13 cellular contexts compared by ENCODE assay signal in the genomic region with DNA sequence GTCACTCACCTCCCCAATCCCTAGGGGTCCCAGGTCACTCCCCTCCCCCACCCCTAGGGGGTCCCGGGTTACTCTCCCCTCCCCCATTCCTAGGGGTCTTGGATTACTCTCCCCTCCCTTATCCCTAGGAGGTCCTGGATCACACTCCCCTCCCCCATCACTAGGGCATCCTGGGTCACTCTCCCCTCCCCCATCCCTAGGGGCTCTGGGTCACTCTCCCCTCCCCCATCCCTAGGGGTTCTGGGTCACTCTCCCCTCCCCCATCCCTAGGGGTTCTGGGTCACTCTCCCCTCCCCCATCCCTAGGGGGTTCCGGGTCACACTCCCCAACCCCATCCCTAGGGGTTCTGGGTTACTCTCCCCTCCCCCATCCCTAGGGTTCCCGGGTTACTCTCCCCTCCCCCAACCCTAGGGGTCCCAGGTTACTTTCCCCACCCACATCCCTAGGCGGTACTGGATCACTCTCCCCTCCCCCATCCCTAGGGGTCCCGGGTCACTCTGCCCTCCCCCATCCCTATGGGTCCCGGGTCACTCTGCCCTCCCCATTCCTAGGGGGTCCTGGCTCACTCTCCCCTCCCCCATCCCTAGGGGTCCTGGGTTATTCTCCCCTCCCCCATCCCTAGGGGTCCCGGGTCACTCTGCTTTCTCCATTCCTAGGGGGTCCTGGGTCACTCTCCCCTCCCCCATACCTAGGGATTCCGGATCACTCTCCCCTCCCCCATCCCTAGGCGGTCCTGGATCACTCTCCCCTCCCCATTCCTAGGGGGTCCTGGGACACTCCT. TPM values are rescaled to one million over a fixed set of nuclear protein-coding genes. Genes with fewer than 3 reads are reported as not detected.
DNase-seq lines count a peak whose midpoint lies in the region; ATAC-seq, FAIRE-seq and TF ChIP-seq lines count a peak whose summit lies in the region.
"Had no signal": no experiment of that assay in that cellular context is flagged by ENCODE, and none has a peak within 500 bp of the region (broad histone marks: within the 10 kb centered on the region; RNA-seq: fewer than 3 reads in every experiment).

No MANE protein-coding gene starts in this region.

- no peak for FAIRE-seq in HepG2 (lab: Jason Lieb, UNC)
- FAIRE-seq: GM18507 had no signal

- H3K27ac Mint-ChIP-seq in T-helper 2 cell treated with Interferon-gamma antibody and Interleukin-4, amounts not matched to agents 5 μg/mL and 100 μg/mL, for 36 hours = no peak overlapping the region
- H3K27ac Mint-ChIP-seq: progenitor cell of endocrine pancreas had no signal

- H3K27me3 ChIP-seq in HepG2 (ENCODE audit: control insufficient read depth in 1 of 2, insufficient read depth in 2 of 2, low read length in 2 of 2) = peaks cover 0 to 5% of the 10 kb centered on the region in 2 experiments; a peak in 2 of 5 replicates
- H3K27me3 ChIP-seq: dorsolateral prefrontal cortex had no signal

- no TSS peak for BruUV-seq in HepG2 (replicated peaks; lab: Mats Ljungman, UMichigan)

- 76% methylated on average over 9 of the region's 9 CpGs for WGBS in HepG2 (ENCODE audit: low lambda C conversion rate)

- H3K9me3 Mint-ChIP-seq in T-helper 2 cell treated with Interferon-gamma antibody and Interleukin-4, amounts not matched to agents 5 μg/mL and 100 μg/mL, for 36 hours = peaks cover 42% of the 10 kb centered on the region

- DNase-seq in stimulated activated CD4-positive, alpha-beta T cell treated with anti-CD3 and anti-CD28 coated beads, Interleukin-4, amount 100 ng/mL, for 24 hours = peak; percentile 4
- no peak for DNase-seq in stimulated activated CD4-positive, alpha-beta T cell treated with anti-CD3 and anti-CD28 coated beads, Interleukin-1b, Interleukin-23, amount 100 ng/mL, for 48 hours
- DNase-seq in activated CD8-positive, alpha-beta memory T cell treated with anti-CD3 and anti-CD28 coated beads for 24 hours = peak; percentile 55
- DNase-seq in HepG2 (ENCODE audit: low spot score) (no peak), GM10248 (ENCODE audit: extremely low spot score) (no peak), NCI-H128 (lab: John Stamatoyannopoulos, UW; ENCODE audit: unreplicated experiment) (no peak)
- DNase-seq in T-helper 2 cell treated with Interferon-gamma antibody and Interleukin-4, amounts not matched to agents 5 μg/mL and 100 μg/mL, for 36 hours (ENCODE audit: low spot score) = no peak
- DNase-seq: GDM1, H7 had no signal

- H3K27me3 Mint-ChIP-seq in T-helper 2 cell treated with Interferon-gamma antibody and Interleukin-4, amounts not matched to agents 5 μg/mL and 100 μg/mL, for 36 hours (ENCODE audit: low read depth) = no peaks in the 10 kb centered on the region

- H3K9me3 ChIP-seq in HepG2 (ENCODE audit: low read length) = no peaks in the 10 kb centered on the region

- peaks cover 14% of the 10 kb centered on the region for H3K79me2 ChIP-seq in HepG2 (ENCODE audit: insufficient read depth, low read length)

- TF ChIP-seq EP300 in HepG2 (IDR thresholded peaks at IDR 0.05; ENCODE audit: low read depth in 2 of 2, low read length in 2 of 2) (no peak), HepG2 (CRISPR knock-in tag; IDR thresholded peaks at IDR 0.05; ENCODE audit: borderline replicate concordance) (no peak)

- H3K4me3 ChIP-seq in HepG2 (replicated peaks in 1 of 3; ENCODE audit: insufficient read depth in 1 of 3, low read depth in 2 of 3, low read length in 3 of 3) = no peak overlapping the region

- CTCF ChIA-PET in HepG2 (lab: Yijun Ruan, JAX; ENCODE audit: low intra/inter-chr PET ratio, low total read pairs) (no interaction called here), GM10248 (lab: Yijun Ruan, JAX) (no interaction called here)

- peaks cover 18% of the 10 kb centered on the region for H3K4me1 Mint-ChIP-seq in T-helper 2 cell treated with Interferon-gamma antibody and Interleukin-4, amounts not matched to agents 5 μg/mL and 100 μg/mL, for 36 hours (ENCODE audit: low read depth)

- H2AFZ ChIP-seq in HepG2 (ENCODE audit: low read length) = no peak overlapping the region

- H3K27ac ChIP-seq in HepG2 (ENCODE audit: extremely low read length, insufficient read depth, low read length) = no peak overlapping the region
- H3K27ac ChIP-seq: dorsolateral prefrontal cortex had no signal

- ATAC-seq in HepG2 = no peak
- ATAC-seq in HG03280 (IDR thresholded peaks at IDR 0.05; ENCODE audit: unreplicated experiment) = no peak

- peaks cover 12% of the 10 kb centered on the region for H3K4me1 ChIP-seq in HepG2 (ENCODE audit: insufficient read depth, low read length)

- in situ Hi-C loops in HepG2 (cut with HindIII; ENCODE audit: extremely low pct_ligation_motif_present, low pct_unique_long_range_greater_than_20kb) = loop anchor here (25.0 kb wide), 1 partner anchor 1162 kb away; no protein-coding TSS in a partner anchor

- H3K36me3 Mint-ChIP-seq in T-helper 2 cell treated with Interferon-gamma antibody and Interleukin-4, amounts not matched to agents 5 μg/mL and 100 μg/mL, for 36 hours (ENCODE audit: low read depth) = peaks cover 42% of the 10 kb centered on the region

- H3K4me2 ChIP-seq in HepG2 (ENCODE audit: low read depth, low read length) = no peak overlapping the region

- H4K20me1 ChIP-seq in HepG2 (ENCODE audit: insufficient read depth, low read length) = no peaks in the 10 kb centered on the region

- TF ChIP-seq POLR2A in HepG2 (IDR thresholded peaks at IDR 0.05; ENCODE audit: insufficient read depth in 1 of 2, low read depth in 2 of 2, low read length in 2 of 2) = no peak

- TF ChIP-seq CTCF in HepG2 (CRISPR knock-in tag; IDR thresholded peaks at IDR 0.05) (no peak), GM10248 (IDR thresholded peaks at IDR 0.05; ENCODE audit: control extremely low read depth, extremely low read depth, low read depth, missing control alignments) (no peak)

- no peak overlapping the region for H3K4me3 Mint-ChIP-seq in T-helper 2 cell treated with Interferon-gamma antibody and Interleukin-4, amounts not matched to agents 5 μg/mL and 100 μg/mL, for 36 hours

- intact Hi-C loops in HepG2 (cut with micrococcal nuclease; ENCODE audit: unreplicated experiment) = loop anchor here (5.0 kb wide), 1 partner anchor 58 kb away; a partner anchor contains a TSS

- POLR2A ChIA-PET in HepG2 (lab: Yijun Ruan, JAX) = no interaction called here
- POLR2A ChIA-PET in GM10248 (lab: Yijun Ruan, JAX) = no interaction called here

- no peak overlapping the region for H3K9ac ChIP-seq in HepG2 (ENCODE audit: insufficient read depth, low read depth, low read length)

- H3K36me3 ChIP-seq in HepG2 (replicated peaks in 1 of 2; ENCODE audit: control insufficient read depth in 1 of 2, insufficient read depth in 2 of 2, low read length in 2 of 2) = no peaks in the 10 kb centered on the region; a peak in 1 of 5 replicates

- no peak for TF ChIP-seq RAD21 in HepG2 (CRISPR knock-in tag; IDR thresholded peaks at IDR 0.05)

RNA-seq across cellular contexts. Expression of a gene that starts 2.1 kb away (rescaled TPM):
- 5.6 and 6.3 TPM in 2 replicates for total RNA-seq in HepG2 (2016; rRNA removed; fragmentation: Illumina TruSeq; extraction: Trizol)
- 1.3 and 1.9 TPM in 2 replicates for total RNA-seq in HepG2 (2016; cell fraction: cytosol; rRNA removed; fragmentation: Illumina TruSeq; extraction: Trizol; ENCODE audit: low read depth)
- total RNA-seq in HepG2 (2016; cell fraction: insoluble cytoplasmic fraction; rRNA removed; fragmentation: Illumina TruSeq; extraction: Trizol) = 5.5 and 6.1 TPM in 2 replicates
- 2.5 and 2.6 TPM in 2 replicates for total RNA-seq in HepG2 (2016; cell fraction: membrane; rRNA removed; fragmentation: Illumina TruSeq; extraction: Trizol)
- 4.9 and 6.4 TPM in 2 replicates for total RNA-seq in HepG2 (2016; cell fraction: nucleus; rRNA removed; fragmentation: Illumina TruSeq; extraction: Trizol)
- 16.3 and 16.4 TPM in 2 replicates for polyA plus RNA-seq in HepG2 (2011; rRNA removed)
- polyA plus RNA-seq in HepG2 (2011; cell fraction: cytosol; rRNA removed) = 10.6 and 17.6 TPM in 2 replicates
- polyA plus RNA-seq in HepG2 (2011; cell fraction: nucleus; rRNA removed) = 20.1 and 27.5 TPM in 2 replicates
- 11.5 and 12.3 TPM in 2 replicates for polyA plus RNA-seq in HepG2 (2012)
- 1.6 and 2.0 TPM in 2 replicates for polyA plus RNA-seq in HepG2 (2016; cell fraction: cytosol; fragmentation: Illumina TruSeq; extraction: Trizol; ENCODE audit: low read depth)
- polyA plus RNA-seq in HepG2 (2016; cell fraction: insoluble cytoplasmic fraction; fragmentation: Illumina TruSeq; extraction: Trizol; ENCODE audit: low read depth) = 10.7 and 11.3 TPM in 2 replicates
- 2.3 and 2.4 TPM in 2 replicates for polyA plus RNA-seq in HepG2 (2016; cell fraction: membrane; fragmentation: Illumina TruSeq; extraction: Trizol; ENCODE audit: low read depth)
- 11.5 and 12.7 TPM in 2 replicates for polyA plus RNA-seq in HepG2 (2016; cell fraction: nucleus; fragmentation: Illumina TruSeq; extraction: Trizol; ENCODE audit: insufficient read depth, low read depth)
- 9.3 and 19.0 TPM in 2 replicates for polyA minus RNA-seq in HepG2 (2011; rRNA and poly(A)+ RNA removed; ENCODE audit: low replicate concordance)
- polyA minus RNA-seq in HepG2 (2011; cell fraction: cytosol; rRNA and poly(A)+ RNA removed) = 10.4 and 11.7 TPM in 2 replicates
- 8.6 and 12.7 TPM in 2 replicates for polyA minus RNA-seq in HepG2 (2011; cell fraction: nucleus; rRNA and poly(A)+ RNA removed)

RNA-seq across cellular contexts. Expression of a gene that starts 58.7 kb away (rescaled TPM):
- total RNA-seq in HepG2 (2016; rRNA removed; fragmentation: Illumina TruSeq; extraction: Trizol) = 138 and 149 TPM in 2 replicates
- total RNA-seq in HepG2 (2016; cell fraction: cytosol; rRNA removed; fragmentation: Illumina TruSeq; extraction: Trizol; ENCODE audit: low read depth) = 172 and 192 TPM in 2 replicates
- 133 and 147 TPM in 2 replicates for total RNA-seq in HepG2 (2016; cell fraction: insoluble cytoplasmic fraction; rRNA removed; fragmentation: Illumina TruSeq; extraction: Trizol)
- 398 and 417 TPM in 2 replicates for total RNA-seq in HepG2 (2016; cell fraction: membrane; rRNA removed; fragmentation: Illumina TruSeq; extraction: Trizol)
- 70.1 and 77.0 TPM in 2 replicates for total RNA-seq in HepG2 (2016; cell fraction: nucleus; rRNA removed; fragmentation: Illumina TruSeq; extraction: Trizol)
- 581 and 646 TPM in 2 replicates for polyA plus RNA-seq in HepG2 (2011; rRNA removed)
- polyA plus RNA-seq in HepG2 (2011; cell fraction: cytosol; rRNA removed) = 843 and 1,123 TPM in 2 replicates
- polyA plus RNA-seq in HepG2 (2011; cell fraction: nucleus; rRNA removed) = 370 and 374 TPM in 2 replicates
- polyA plus RNA-seq in HepG2 (2012) = 420 and 577 TPM in 2 replicates
- polyA plus RNA-seq in HepG2 (2016; cell fraction: cytosol; fragmentation: Illumina TruSeq; extraction: Trizol; ENCODE audit: low read depth) = 585 and 646 TPM in 2 replicates
- polyA plus RNA-seq in HepG2 (2016; cell fraction: insoluble cytoplasmic fraction; fragmentation: Illumina TruSeq; extraction: Trizol; ENCODE audit: low read depth) = 347 and 418 TPM in 2 replicates
- 997 and 1,138 TPM in 2 replicates for polyA plus RNA-seq in HepG2 (2016; cell fraction: membrane; fragmentation: Illumina TruSeq; extraction: Trizol; ENCODE audit: low read depth)
- polyA plus RNA-seq in HepG2 (2016; cell fraction: nucleus; fragmentation: Illumina TruSeq; extraction: Trizol; ENCODE audit: insufficient read depth, low read depth) = 257 and 286 TPM in 2 replicates
- polyA minus RNA-seq in HepG2 (2011; rRNA and poly(A)+ RNA removed; ENCODE audit: low replicate concordance) = 353 and 783 TPM in 2 replicates
- polyA minus RNA-seq in HepG2 (2011; cell fraction: cytosol; rRNA and poly(A)+ RNA removed) = 413 and 414 TPM in 2 replicates
- 151 and 162 TPM in 2 replicates for polyA minus RNA-seq in HepG2 (2011; cell fraction: nucleus; rRNA and poly(A)+ RNA removed)

Comparison
In these comparisons a context has a peak if more than half of its experiments do, and no peak if none do; other contexts are left out.
1. DNase-seq: peak in stimulated activated CD4-positive, alpha-beta T cell treated with anti-CD3 and anti-CD28 coated beads, Interleukin-4, amount 100 ng/mL, for 24 hours (single experiment) and activated CD8-positive, alpha-beta memory T cell treated with anti-CD3 and anti-CD28 coated beads for 24 hours (single experiment); none in stimulated activated CD4-positive, alpha-beta T cell treated with anti-CD3 and anti-CD28 coated beads, Interleukin-1b, Interleukin-23, amount 100 ng/mL, for 48 hours (single experiment), HepG2 (single experiment), GM10248 (single experiment), NCI-H128 (single experiment) and T-helper 2 cell treated with Interferon-gamma antibody and Interleukin-4, amounts not matched to agents 5 μg/mL and 100 μg/mL, for 36 hours (single experiment).